In the genomic region with DNA sequence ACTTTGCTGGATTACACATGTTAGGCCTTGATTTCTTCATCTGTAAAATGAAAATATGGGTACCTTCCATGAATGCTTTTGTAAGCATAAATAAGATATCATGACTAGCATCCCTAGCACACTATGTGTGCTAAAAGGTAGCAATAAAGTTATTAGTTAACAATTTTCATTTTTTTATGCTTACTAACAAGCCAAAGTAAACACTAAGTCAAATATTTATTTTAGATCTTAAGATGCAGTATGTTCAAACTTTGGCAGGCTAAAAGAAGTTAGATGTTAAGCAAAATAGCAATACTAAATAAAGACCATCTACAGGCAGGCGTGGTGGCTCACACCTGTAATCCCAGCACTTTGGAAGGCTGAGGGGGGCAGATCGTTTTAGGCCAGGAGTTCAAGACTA, we compare ENCODE assay signal across 26 cellular contexts.
"Had no signal": no experiment of that assay in that cellular context is flagged by ENCODE, and none has a peak within 500 bp of the region (broad histone marks: within the 10 kb centered on the region; RNA-seq: fewer than 3 reads in every experiment).

No MANE protein-coding gene starts in this region.

- H3K9ac ChIP-seq: parathyroid adenoma had no signal

- FAIRE-seq: colon, keratinocyte had no signal

- H3K36me3 ChIP-seq: adrenal gland, spleen, suprapubic skin, tibial nerve had no signal

- H3K4me3 Mint-ChIP-seq: activated naive CD4-positive, alpha-beta T cell treated with anti-CD3 and anti-CD28 coated beads for 36 hours; activated naive CD8-positive, alpha-beta T cell treated with anti-CD3 and anti-CD28 coated beads for 36 hours; naive B cell had no signal

- H3K27ac ChIP-seq: adrenal gland, body of pancreas, parathyroid adenoma, spleen, suprapubic skin had no signal

- H3K4me3 ChIP-seq: adrenal gland, body of pancreas, spleen, suprapubic skin, tibial nerve had no signal

- H3K9me3 Mint-ChIP-seq: activated naive CD4-positive, alpha-beta T cell treated with anti-CD3 and anti-CD28 coated beads for 36 hours; activated naive CD8-positive, alpha-beta T cell treated with anti-CD3 and anti-CD28 coated beads for 36 hours had no signal

- H3K4me1 ChIP-seq: body of pancreas, parathyroid adenoma, spleen had no signal

- H3K4me1 Mint-ChIP-seq: activated naive CD8-positive, alpha-beta T cell treated with anti-CD3 and anti-CD28 coated beads for 36 hours; naive B cell had no signal

- H3K9me3 ChIP-seq: adrenal gland, body of pancreas, spleen, suprapubic skin, tibial nerve had no signal

- ATAC-seq: body of pancreas, left cardiac atrium, left ventricle myocardium superior, right cardiac atrium had no signal

- H3K27ac Mint-ChIP-seq: activated naive CD4-positive, alpha-beta T cell treated with anti-CD3 and anti-CD28 coated beads for 36 hours; activated naive CD8-positive, alpha-beta T cell treated with anti-CD3 and anti-CD28 coated beads for 36 hours; naive B cell had no signal

- H2AFZ ChIP-seq: parathyroid adenoma had no signal

- H3K27me3 Mint-ChIP-seq: activated naive CD8-positive, alpha-beta T cell treated with anti-CD3 and anti-CD28 coated beads for 36 hours had no signal

- DNase-seq: activated CD4-positive, alpha-beta T cell treated with anti-CD3 and anti-CD28 coated beads for 4 hours; activated CD4-positive, alpha-beta T cell treated with anti-CD3 and anti-CD28 coated beads, Interleukin-2, amount 50 U/mL, for 4 hours; activated CD8-positive, alpha-beta memory T cell treated with anti-CD3 and anti-CD28 coated beads for 24 hours; activated effector memory CD4-positive, alpha-beta T cell treated with anti-CD3 and anti-CD28 coated beads, Interleukin-2, amount 50 U/mL, for 16 hours; activated naive CD4-positive, alpha-beta T cell treated with anti-CD3 and anti-CD28 coated beads for 36 hours; activated naive CD8-positive, alpha-beta T cell treated with anti-CD3 and anti-CD28 coated beads for 36 hours; adrenal gland; aorta; body of pancreas; dermis blood vessel endothelial cell; effector CD8-positive, alpha-beta T cell; erythroblast; head of caudate nucleus; hippocampal formation; left cardiac atrium; left ventricle myocardium superior; naive B cell; nucleus accumbens; right cardiac atrium; spleen; stimulated activated naive CD4-positive, alpha-beta T cell had no signal

- H3K27me3 ChIP-seq: adrenal gland, body of pancreas, spleen, suprapubic skin, tibial nerve had no signal

- H3K79me2 ChIP-seq: parathyroid adenoma had no signal

- H3K36me3 Mint-ChIP-seq: activated naive CD8-positive, alpha-beta T cell treated with anti-CD3 and anti-CD28 coated beads for 36 hours; naive B cell had no signal
